8 cellular contexts compared by ENCODE assay signal in genomic region chr7:135147341-135147898, GRCh38. TPM values are rescaled to one million over a fixed set of nuclear protein-coding genes. Genes with fewer than 3 reads are reported as not detected.
A peak's percentile ranks its signal among the peaks of the same experiment; 100 is the strongest.
DNase-seq lines count a peak whose midpoint lies in the region; ATAC-seq and TF ChIP-seq lines count a peak whose summit lies in the region.

No MANE protein-coding gene starts in this region.

- TF ChIP-seq CTCF in RWPE2 (IDR thresholded peaks at IDR 0.05; ENCODE audit: poor library complexity, severe bottlenecking) (no peak), A673 (conservative IDR thresholded peaks at IDR 0.05; ENCODE audit: low read depth, low read length) (no peak)

- H3K4me1 ChIP-seq in ACC112 (ENCODE audit: control insufficient read depth, insufficient read depth, low read length, unreplicated experiment) = peaks cover 21% of the 10 kb centered on the region
- no peaks in the 10 kb centered on the region for H3K4me1 ChIP-seq in RWPE2 (ENCODE audit: insufficient read depth, poor library complexity, severe bottlenecking)
- no peaks in the 10 kb centered on the region for H3K4me1 ChIP-seq in A673 (ENCODE audit: insufficient read depth, low read length, poor library complexity, severe bottlenecking)

- H3K27me3 ChIP-seq in ACC112 (ENCODE audit: insufficient read depth, low read length) (no peaks in the 10 kb centered on the region), RWPE2 (ENCODE audit: insufficient read depth, poor library complexity, severe bottlenecking) (no peaks in the 10 kb centered on the region), A673 (replicated peaks; ENCODE audit: insufficient read depth, low read depth, low read length, poor library complexity) (no peaks in the 10 kb centered on the region)

- POLR2A ChIA-PET in A673 (lab: Charles Lee; ENCODE audit: low non-redundant PET) = no interaction called here

- CTCF ChIA-PET in A673 (lab: Charles Lee) = no interaction called here

- DNase-seq in RWPE2 (ENCODE audit: low spot score) (no peak), fibroblast of gingiva (ENCODE audit: low read depth) (peak; percentile 52), renal cortical epithelial cell (ENCODE audit: low read depth) (peak; percentile 78), HK-2 (ENCODE audit: unreplicated experiment) (no peak), A673 (ENCODE audit: low spot score) (no peak)

- intact Hi-C loops in A673 (cut with micrococcal nuclease; ENCODE audit: unreplicated experiment) = no loop called here

- H3K27ac ChIP-seq in ACC112 (ENCODE audit: low read depth, low read length) (peak overlapping the region; percentile 96), RWPE2 (ENCODE audit: poor library complexity, severe bottlenecking) (no peak overlapping the region), A673 (ENCODE audit: low read depth, low read length, poor library complexity, severe bottlenecking) (no peak overlapping the region)

- H3K4me3 ChIP-seq in ACC112 (ENCODE audit: low read depth, low read length) (peak overlapping the region; percentile 85), RWPE2 (ENCODE audit: severe bottlenecking) (peak overlapping the region; percentile 21), A673 (ENCODE audit: low read depth, low read length, poor library complexity, severe bottlenecking) (no peak overlapping the region)

- H2AFZ ChIP-seq in ACC112 (ENCODE audit: low read length, unreplicated experiment) = peak overlapping the region; percentile 74

- no TSS peak for BruUV-seq in A673 (replicated peaks; lab: Mats Ljungman, UMichigan)

- 0 out of 2 replicates have a peak, but pooled peaks cover 6% of the 10 kb centered on the region for H3K36me3 ChIP-seq in ACC112 (ENCODE audit: insufficient read depth, low read length)
- H3K36me3 ChIP-seq in RWPE2 (ENCODE audit: low read depth) = no peaks in the 10 kb centered on the region
- H3K36me3 ChIP-seq in A673 (ENCODE audit: insufficient read depth, low read length, poor library complexity, severe bottlenecking) = no peaks in the 10 kb centered on the region

- ATAC-seq in GM21360 (IDR thresholded peaks at IDR 0.05; ENCODE audit: unreplicated experiment) (peak; percentile 2), RWPE2 (ENCODE audit: low read depth) (peak; percentile 33; the same call in 2 of the 3 replicates), GM18520 (IDR thresholded peaks at IDR 0.05; ENCODE audit: unreplicated experiment) (no peak)

- H3K9me3 ChIP-seq in RWPE2 (ENCODE audit: severe bottlenecking) = no peaks in the 10 kb centered on the region
- no peaks in the 10 kb centered on the region for H3K9me3 ChIP-seq in A673 (ENCODE audit: low read depth, low read length, poor library complexity, severe bottlenecking)

- H3K79me2 ChIP-seq in ACC112 (ENCODE audit: control insufficient read depth, insufficient read depth, low read length, unreplicated experiment) = peaks cover 29% of the 10 kb centered on the region

RNA-seq across cellular contexts. Expression of gene TMEM140, which starts 0.5 kb away (rescaled TPM):
- total RNA-seq in renal cortical epithelial cell = 4.3 and 29.3 TPM in 2 replicates
- total RNA-seq in A673 (2021) = not detected in 2 replicates

RNA-seq across cellular contexts. Expression of gene CYREN, which starts 23.1 kb away (rescaled TPM):
- total RNA-seq in renal cortical epithelial cell (75.0 and 126 TPM in 2 replicates), A673 (2021) (39.6 and 46.8 TPM in 2 replicates)

Comparison
In these comparisons a context has a peak if more than half of its experiments do, and no peak if none do; other contexts are left out.
1. DNase-seq: peak in fibroblast of gingiva (single experiment) and renal cortical epithelial cell (single experiment); none in RWPE2 (single experiment), HK-2 (single experiment) and A673 (single experiment).